Comparison of ENCODE assay signal across 19 cellular contexts in genomic region chr11:104837969-104838639, GRCh38.
"Had no signal": no experiment of that assay in that cellular context is flagged by ENCODE, and none has a peak within 500 bp of the region (broad histone marks: within the 10 kb centered on the region; RNA-seq: fewer than 3 reads in every experiment).

No MANE protein-coding gene starts in this region.

- H3K27me3 ChIP-seq: colonic mucosa, heart right ventricle, neutrophil, right lobe of liver, testis, tibial nerve had no signal

- H3K4me3 ChIP-seq: colonic mucosa, heart right ventricle, psoas muscle, right lobe of liver, testis, tibial nerve had no signal

- H3K27ac Mint-ChIP-seq: endodermal cell; naive thymus-derived CD8-positive, alpha-beta T cell; stimulated activated effector memory CD8-positive, alpha-beta T cell treated with anti-CD3 and anti-CD28 coated beads, Interleukin-12 subunit alpha, Interleukin-12 subunit beta, amount 100 ng/mL, for 72 hours; stimulated activated naive CD8-positive, alpha-beta T cell treated with anti-CD3 and anti-CD28 coated beads, Interleukin-15, amount 100 ng/mL, for 72 hours had no signal

- H3K36me3 ChIP-seq: colonic mucosa, heart right ventricle, neutrophil, right lobe of liver, tibial nerve had no signal

- H3K27me3 Mint-ChIP-seq: naive thymus-derived CD8-positive, alpha-beta T cell; stimulated activated naive CD8-positive, alpha-beta T cell treated with anti-CD3 and anti-CD28 coated beads, Interleukin-15, amount 100 ng/mL, for 72 hours had no signal

- H3K4me3 Mint-ChIP-seq: endodermal cell; stimulated activated effector memory CD8-positive, alpha-beta T cell treated with anti-CD3 and anti-CD28 coated beads, Interleukin-12 subunit alpha, Interleukin-12 subunit beta, amount 100 ng/mL, for 72 hours; stimulated activated naive CD8-positive, alpha-beta T cell treated with anti-CD3 and anti-CD28 coated beads, Interleukin-15, amount 100 ng/mL, for 72 hours had no signal

- H3K27ac ChIP-seq: colonic mucosa, heart right ventricle, neutrophil, psoas muscle, right lobe of liver, testis had no signal

- DNase-seq: colonic mucosa; dermis blood vessel endothelial cell; effector CD4-positive, alpha-beta T cell; endodermal cell; foreskin melanocyte; heart right ventricle; hypothalamus; kidney glomerular epithelial cell; naive thymus-derived CD8-positive, alpha-beta T cell; psoas muscle; retina; right lobe of liver; stimulated activated CD4-positive, alpha-beta T cell treated with anti-CD3 and anti-CD28 coated beads, Interleukin-4, amount 100 ng/mL, for 1 hour; stimulated activated CD8-positive, alpha-beta memory T cell treated with anti-CD3 and anti-CD28 coated beads, Interleukin-4, amount 100 ng/mL, for 48 hours; stimulated activated naive CD8-positive, alpha-beta T cell treated with anti-CD3 and anti-CD28 coated beads, Interleukin-15, amount 100 ng/mL, for 72 hours; testis had no signal

- H3K4me1 ChIP-seq: colonic mucosa, psoas muscle, right lobe of liver, testis had no signal

- H3K9me3 ChIP-seq: colonic mucosa, neutrophil, psoas muscle, right lobe of liver, testis had no signal

- H3K4me1 Mint-ChIP-seq: endodermal cell; stimulated activated effector memory CD8-positive, alpha-beta T cell treated with anti-CD3 and anti-CD28 coated beads, Interleukin-12 subunit alpha, Interleukin-12 subunit beta, amount 100 ng/mL, for 72 hours; stimulated activated naive CD8-positive, alpha-beta T cell treated with anti-CD3 and anti-CD28 coated beads, Interleukin-15, amount 100 ng/mL, for 72 hours had no signal

- H3K36me3 Mint-ChIP-seq: stimulated activated effector memory CD8-positive, alpha-beta T cell treated with anti-CD3 and anti-CD28 coated beads, Interleukin-12 subunit alpha, Interleukin-12 subunit beta, amount 100 ng/mL, for 72 hours had no signal

- ATAC-seq: heart right ventricle; naive thymus-derived CD8-positive, alpha-beta T cell; psoas muscle; right lobe of liver; stimulated activated effector memory CD8-positive, alpha-beta T cell treated with anti-CD3 and anti-CD28 coated beads, Interleukin-12 subunit alpha, Interleukin-12 subunit beta, amount 100 ng/mL, for 72 hours; stimulated activated naive CD8-positive, alpha-beta T cell treated with anti-CD3 and anti-CD28 coated beads, Interleukin-15, amount 100 ng/mL, for 72 hours had no signal
